ENCODE assay signal across 27 cellular contexts in genomic region chr10:6815346-6815745, GRCh38.
"Had no signal": no experiment of that assay in that cellular context is flagged by ENCODE, and none has a peak within 500 bp of the region (broad histone marks: within the 10 kb centered on the region; RNA-seq: fewer than 3 reads in every experiment).

No MANE protein-coding gene starts in this region.

- H3K27me3 ChIP-seq: ovary, sigmoid colon, testis, tibial artery, upper lobe of left lung had no signal

- ATAC-seq: effector memory CD8-positive, alpha-beta T cell; left colon; left ventricle myocardium superior; lower lobe of right lung; natural killer cell; psoas muscle; right cardiac atrium; stimulated activated memory B cell treated with anti-CD40 and anti-IgM and Interleukin-4, amounts not matched to agents 10 μg/mL and 1 μg/mL and 100 μg/mL, for 72 hours; stimulated activated naive CD8-positive, alpha-beta T cell treated with anti-CD3 and anti-CD28 coated beads, Interleukin-15, Interleukin-2, amounts not matched to agents 100 U/mL and 50 U/mL, for 24 hours had no signal

- H3K9me3 ChIP-seq: esophagus squamous epithelium, lower lobe of right lung, ovary, psoas muscle, sigmoid colon, spleen, testis, tibial artery, upper lobe of left lung had no signal

- H3K4me3 ChIP-seq: esophagus squamous epithelium, lower lobe of right lung, ovary, psoas muscle, sigmoid colon, skin epidermis, spleen, testis, tibial artery, upper lobe of left lung had no signal

- H3K27ac ChIP-seq: esophagus squamous epithelium, lower lobe of right lung, ovary, psoas muscle, sigmoid colon, skin epidermis, spleen, testis, tibial artery, upper lobe of left lung had no signal

- H3K36me3 ChIP-seq: esophagus squamous epithelium, lower lobe of right lung, ovary, sigmoid colon, spleen, tibial artery, upper lobe of left lung had no signal

- H3K4me1 ChIP-seq: esophagus squamous epithelium, lower lobe of right lung, psoas muscle, sigmoid colon, spleen, testis, tibial artery, upper lobe of left lung had no signal

- DNase-seq: cortex of kidney; effector memory CD8-positive, alpha-beta T cell; erythroblast; esophagus squamous epithelium; hypothalamus; immature natural killer cell; islet precursor cell; kidney glomerular epithelial cell; left colon; left ventricle myocardium superior; lower lobe of right lung; natural killer cell; occipital lobe; ovary; posterior cingulate gyrus; psoas muscle; right cardiac atrium; sigmoid colon; spleen; stimulated activated CD4-positive, alpha-beta T cell treated with anti-CD3 and anti-CD28 coated beads, Interleukin-4, amount 100 ng/mL, for 4 hours; stimulated activated naive CD8-positive, alpha-beta T cell treated with anti-CD3 and anti-CD28 coated beads, Interleukin-15, Interleukin-2, amounts not matched to agents 100 U/mL and 50 U/mL, for 24 hours; substantia nigra; testis; tibial artery; upper lobe of left lung had no signal
